16 cellular contexts compared by ENCODE assay signal in genomic region chr21:42373908-42374455, GRCh38. TPM values are rescaled to one million over a fixed set of nuclear protein-coding genes. Genes with fewer than 3 reads are reported as not detected.
"Had no signal": no experiment of that assay in that cellular context is flagged by ENCODE, and none has a peak within 500 bp of the region (broad histone marks: within the 10 kb centered on the region; RNA-seq: fewer than 3 reads in every experiment).

No MANE protein-coding gene starts in this region.

- H3K27ac ChIP-seq: breast epithelium, dorsolateral prefrontal cortex, neutrophil, right atrium auricular region, suprapubic skin, upper lobe of left lung had no signal

- DNase-seq: activated naive CD4-positive, alpha-beta T cell treated with anti-CD3 and anti-CD28 coated beads, Interleukin-2, amount 50 U/mL, for 16 hours; hypothalamus; T1000 had no signal

- H3K36me3 Mint-ChIP-seq: stimulated activated memory B cell treated with anti-CD40 and anti-IgM and Interleukin-4, amounts not matched to agents 10 μg/mL and 1 μg/mL and 100 μg/mL, for 72 hours had no signal

- H3K36me3 ChIP-seq: breast epithelium, neutrophil, right atrium auricular region, suprapubic skin, upper lobe of left lung had no signal

- H3K4me3 Mint-ChIP-seq: stimulated activated memory B cell treated with anti-CD40 and anti-IgM and Interleukin-4, amounts not matched to agents 10 μg/mL and 1 μg/mL and 100 μg/mL, for 72 hours had no signal

- H3K9me3 Mint-ChIP-seq: stimulated activated memory B cell treated with anti-CD40 and anti-IgM and Interleukin-4, amounts not matched to agents 10 μg/mL and 1 μg/mL and 100 μg/mL, for 72 hours had no signal

- H3K27ac Mint-ChIP-seq: stimulated activated memory B cell treated with anti-CD40 and anti-IgM and Interleukin-4, amounts not matched to agents 10 μg/mL and 1 μg/mL and 100 μg/mL, for 72 hours had no signal

- ATAC-seq: esophagus mucosa; stimulated activated memory B cell treated with anti-CD40 and anti-IgM and Interleukin-4, amounts not matched to agents 10 μg/mL and 1 μg/mL and 100 μg/mL, for 72 hours had no signal

- H3K9me3 ChIP-seq: breast epithelium, neutrophil, right atrium auricular region, suprapubic skin, upper lobe of left lung had no signal

- H3K4me1 ChIP-seq: breast epithelium, right atrium auricular region, suprapubic skin had no signal

- H3K27me3 ChIP-seq: right atrium auricular region, upper lobe of left lung had no signal

- H3K4me3 ChIP-seq: breast epithelium, dorsolateral prefrontal cortex, right atrium auricular region, smooth muscle cell, suprapubic skin, upper lobe of left lung had no signal

RNA-seq across cellular contexts. Expression of gene TFF1, which starts 7.6 kb away (rescaled TPM):
- total RNA-seq: dorsolateral prefrontal cortex, esophagus mucosa, glomerular endothelial cell, lower leg skin, mesenteric fat pad, myocyte, right atrium auricular region, suprapubic skin had no signal

RNA-seq across cellular contexts. Expression of gene TMPRSS3, which starts 21.9 kb away (rescaled TPM):
- total RNA-seq: glomerular endothelial cell, mesenteric fat pad, myocyte, smooth muscle cell had no signal

RNA-seq across cellular contexts. Expression of gene TFF2, which starts 23.2 kb away (rescaled TPM):
- total RNA-seq: breast epithelium, dorsolateral prefrontal cortex, esophagus mucosa, glomerular endothelial cell, lower leg skin, mesenteric fat pad, myocyte, right atrium auricular region, smooth muscle cell, suprapubic skin, upper lobe of left lung had no signal

RNA-seq across cellular contexts. Expression of gene UBASH3A, which starts 29.7 kb away (rescaled TPM):
- total RNA-seq: glomerular endothelial cell, myocyte, smooth muscle cell had no signal

RNA-seq across cellular contexts. Expression of gene TFF3, which starts 58.8 kb away (rescaled TPM):
- total RNA-seq: smooth muscle cell had no signal
